1 cellular context compared by ENCODE assay signal in the genomic region with DNA sequence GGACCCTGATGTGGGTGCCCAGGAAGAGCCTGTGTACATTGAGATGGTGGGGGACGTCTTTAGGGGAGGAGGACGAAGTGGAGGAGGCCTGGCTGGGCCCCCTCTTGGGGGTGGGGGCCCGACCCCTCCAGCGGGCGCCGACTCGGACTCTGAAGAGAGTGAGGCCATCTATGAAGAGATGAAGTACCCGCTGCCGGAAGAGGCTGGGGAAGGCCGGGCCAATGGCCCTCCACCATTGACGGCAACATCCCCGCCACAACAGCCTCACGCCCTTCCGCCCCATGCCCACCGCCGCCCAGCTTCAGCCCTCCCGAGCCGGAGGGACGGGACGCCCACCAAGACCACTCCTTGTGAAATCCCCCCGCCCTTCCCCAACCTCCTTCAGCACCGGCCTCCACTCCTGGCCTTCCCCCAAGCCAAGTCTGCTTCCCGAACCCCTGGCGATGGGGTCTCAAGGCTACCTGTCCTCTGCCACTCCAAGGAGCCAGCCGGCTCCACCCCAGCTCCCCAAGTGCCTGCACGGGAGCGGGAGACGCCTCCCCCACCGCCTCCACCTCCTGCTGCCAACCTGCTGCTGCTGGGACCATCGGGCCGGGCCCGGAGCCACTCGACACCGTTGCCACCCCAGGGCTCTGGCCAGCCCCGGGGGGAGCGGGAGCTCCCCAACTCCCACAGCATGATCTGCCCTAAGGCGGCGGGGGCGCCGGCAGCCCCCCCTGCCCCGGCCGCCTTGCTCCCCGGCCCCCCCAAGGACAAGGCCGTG.
TF ChIP-seq lines count a peak whose summit lies in the region.

No MANE protein-coding gene starts in this region.

TF ChIP-seq in SK-N-SH treated with all-trans-retinoic acid at 6 μM for 48 hours, 23 proteins besides CTCF, POLR2A, EP300 and RAD21 (continued from another document):
- TF ChIP-seq, protein P1, sequence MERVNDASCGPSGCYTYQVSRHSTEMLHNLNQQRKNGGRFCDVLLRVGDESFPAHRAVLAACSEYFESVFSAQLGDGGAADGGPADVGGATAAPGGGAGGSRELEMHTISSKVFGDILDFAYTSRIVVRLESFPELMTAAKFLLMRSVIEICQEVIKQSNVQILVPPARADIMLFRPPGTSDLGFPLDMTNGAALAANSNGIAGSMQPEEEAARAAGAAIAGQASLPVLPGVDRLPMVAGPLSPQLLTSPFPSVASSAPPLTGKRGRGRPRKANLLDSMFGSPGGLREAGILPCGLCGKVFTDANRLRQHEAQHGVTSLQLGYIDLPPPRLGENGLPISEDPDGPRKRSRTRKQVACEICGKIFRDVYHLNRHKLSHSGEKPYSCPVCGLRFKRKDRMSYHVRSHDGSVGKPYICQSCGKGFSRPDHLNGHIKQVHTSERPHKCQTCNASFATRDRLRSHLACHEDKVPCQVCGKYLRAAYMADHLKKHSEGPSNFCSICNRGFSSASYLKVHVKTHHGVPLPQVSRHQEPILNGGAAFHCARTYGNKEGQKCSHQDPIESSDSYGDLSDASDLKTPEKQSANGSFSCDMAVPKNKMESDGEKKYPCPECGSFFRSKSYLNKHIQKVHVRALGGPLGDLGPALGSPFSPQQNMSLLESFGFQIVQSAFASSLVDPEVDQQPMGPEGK (CRISPR knock-in tag; IDR thresholded peaks at IDR 0.05; ENCODE audit: borderline replicate concordance) = no peak
- no peak for TF ChIP-seq PPARA (CRISPR knock-in tag; IDR thresholded peaks at IDR 0.05; ENCODE audit: borderline replicate concordance)
TF ChIP-seq in SK-N-SH treated with all-trans-retinoic acid at 6 μM for 48 hours: peak in this region for 0.
